In genomic region chr9:128456613-128457061, GRCh38 we compare ENCODE assay signal across 8 cellular contexts. TPM values are rescaled to one million over a fixed set of nuclear protein-coding genes. Genes with fewer than 3 reads are reported as not detected.
DNase-seq lines count a peak whose midpoint lies in the region; ATAC-seq and TF ChIP-seq lines count a peak whose summit lies in the region.

No MANE protein-coding gene starts in this region.

- H3K4me3 Mint-ChIP-seq in IgD-negative memory B cell: peak overlapping the region; percentile 87 to 99 (median 98)
- peak overlapping the region; percentile 88 for H3K4me3 Mint-ChIP-seq in stimulated activated naive CD8-positive, alpha-beta T cell treated with anti-CD3 and anti-CD28 coated beads, Interleukin-15, Interleukin-2, amounts not matched to agents 100 ng/mL and 50 ng/mL, for 24 hours

- H3K9me3 ChIP-seq in neural cell (ENCODE audit: low read length): no peaks in the 10 kb centered on the region

- no peaks in the 10 kb centered on the region for H3K36me3 ChIP-seq in neural cell (ENCODE audit: insufficient read depth, low read length)

- TF ChIP-seq CTCF in fibroblast of pulmonary artery (IDR thresholded peaks at IDR 0.05; ENCODE audit: low read length, missing control alignments) (no peak), neural cell (IDR thresholded peaks at IDR 0.05; ENCODE audit: poor library complexity, severe bottlenecking) (no peak)

- H4K20me1 ChIP-seq in neural cell (ENCODE audit: insufficient read depth): no peaks in the 10 kb centered on the region

- ATAC-seq in GM21529 (IDR thresholded peaks at IDR 0.05; ENCODE audit: unreplicated experiment): peak; percentile 61

- H3F3A ChIP-seq in neural cell (ENCODE audit: insufficient read depth, low read length, poor library complexity, severe bottlenecking): no peaks in the 10 kb centered on the region

- H3K36me3 Mint-ChIP-seq in IgD-negative memory B cell: no peaks in the 10 kb centered on the region
- peaks cover 28% of the 10 kb centered on the region for H3K36me3 Mint-ChIP-seq in stimulated activated naive CD8-positive, alpha-beta T cell treated with anti-CD3 and anti-CD28 coated beads, Interleukin-15, Interleukin-2, amounts not matched to agents 100 ng/mL and 50 ng/mL, for 24 hours (ENCODE audit: low read depth)

- peak overlapping the region; percentile 47 for H3K27ac ChIP-seq in neural cell (ENCODE audit: low read length)

- H3K9ac ChIP-seq in neural cell (ENCODE audit: low read length): peak overlapping the region; percentile 70

- peak; percentile 69 for DNase-seq in DMS114 treated with DMSO at 0.1 percent for 48 hours (lab: John Stamatoyannopoulos, UW; ENCODE audit: unreplicated experiment)
- peak; percentile 81 for DNase-seq in RPMI7951 (ENCODE audit: low read depth)
- DNase-seq in activated T-helper 1 cell treated with anti-CD3 and anti-CD28 coated beads, Interleukin-2, amount 50 U/mL, for 16 hours (ENCODE audit: low read depth in 1 of 2, low spot score in 1 of 2): peak; percentile 36 to 45
- peak; percentile 69 for DNase-seq in fibroblast of pulmonary artery (ENCODE audit: low read depth)

- no peaks in the 10 kb centered on the region for H3K27me3 ChIP-seq in neural cell (ENCODE audit: insufficient read depth, low read depth, low read length)

- peak overlapping the region; percentile 75 to 91 (median 82) for H3K27ac Mint-ChIP-seq in IgD-negative memory B cell
- H3K27ac Mint-ChIP-seq in stimulated activated naive CD8-positive, alpha-beta T cell treated with anti-CD3 and anti-CD28 coated beads, Interleukin-15, Interleukin-2, amounts not matched to agents 100 ng/mL and 50 ng/mL, for 24 hours: peak overlapping the region; percentile 92

- peaks cover 0 to 2% (median 0%) of the 10 kb centered on the region in 3 donors for H3K9me3 Mint-ChIP-seq in IgD-negative memory B cell
- H3K9me3 Mint-ChIP-seq in stimulated activated naive CD8-positive, alpha-beta T cell treated with anti-CD3 and anti-CD28 coated beads, Interleukin-15, Interleukin-2, amounts not matched to agents 100 ng/mL and 50 ng/mL, for 24 hours: no peaks in the 10 kb centered on the region

- H3K4me2 ChIP-seq in neural cell (ENCODE audit: low read length): peak overlapping the region; percentile 44

- H3K4me1 Mint-ChIP-seq in IgD-negative memory B cell: peaks cover 5 to 12% (median 9%) of the 10 kb centered on the region in 3 donors
- peaks cover 17% of the 10 kb centered on the region for H3K4me1 Mint-ChIP-seq in stimulated activated naive CD8-positive, alpha-beta T cell treated with anti-CD3 and anti-CD28 coated beads, Interleukin-15, Interleukin-2, amounts not matched to agents 100 ng/mL and 50 ng/mL, for 24 hours (ENCODE audit: low read depth)

- no peaks in the 10 kb centered on the region for H3K79me2 ChIP-seq in neural cell (replicated peaks; ENCODE audit: insufficient read depth, low read length)

- H3K9me2 ChIP-seq in neural cell (ENCODE audit: insufficient read depth, low read length): no peaks in the 10 kb centered on the region

- TF ChIP-seq EP300 in neural cell (conservative IDR thresholded peaks at IDR 0.05; ENCODE audit: poor library complexity, severe bottlenecking): no peak

- H3K4me3 ChIP-seq in fibroblast of pulmonary artery (replicated peaks; ENCODE audit: low read depth, low read length) (peak overlapping the region; percentile 67), neural cell (ENCODE audit: low read length) (peak overlapping the region; percentile 94)

- no peaks in the 10 kb centered on the region for H3K27me3 Mint-ChIP-seq in IgD-negative memory B cell
- H3K27me3 Mint-ChIP-seq in stimulated activated naive CD8-positive, alpha-beta T cell treated with anti-CD3 and anti-CD28 coated beads, Interleukin-15, Interleukin-2, amounts not matched to agents 100 ng/mL and 50 ng/mL, for 24 hours: no peaks in the 10 kb centered on the region

- H2AFZ ChIP-seq in neural cell (ENCODE audit: low read depth, low read length): peak overlapping the region; percentile 65

- no peak for TF ChIP-seq RAD21 in neural cell (conservative IDR thresholded peaks at IDR 0.05)

TF ChIP-seq in neural cell, 6 proteins besides CTCF, POLR2A, EP300 and RAD21:
- TF ChIP-seq MXI1 (conservative IDR thresholded peaks at IDR 0.05; ENCODE audit: poor library complexity, severe bottlenecking): peak; percentile 60
- no peak for TF ChIP-seq REST (IDR thresholded peaks at IDR 0.05; ENCODE audit: borderline replicate concordance)
- TF ChIP-seq EZH2 (IDR thresholded peaks at IDR 0.05; ENCODE audit: borderline replicate concordance, insufficient read depth, low read length, poor library complexity, severe bottlenecking): no peak
- no peak for TF ChIP-seq POLR2AphosphoS5 (IDR thresholded peaks at IDR 0.05)
- no peak for TF ChIP-seq SMC3 (conservative IDR thresholded peaks at IDR 0.05; ENCODE audit: poor library complexity)
- TF ChIP-seq TAF1 (IDR thresholded peaks at IDR 0.05; ENCODE audit: low read depth): no peak

RNA-seq across cellular contexts. Expression of gene ODF2, which starts 0.8 kb away (rescaled TPM):
- polyA plus RNA-seq in IgD-negative memory B cell: 25.2 TPM
- 50.1 and 57.1 TPM in 2 replicates for total RNA-seq in RPMI7951 (2014; rRNA removed; shearing (Covaris generic))
- 39.3 and 40.4 TPM in 2 replicates for polyA plus RNA-seq in neural cell
- 26.3 and 31.1 TPM in 2 replicates for polyA minus RNA-seq in neural cell

RNA-seq across cellular contexts. Expression of gene CERCAM, which starts 36.0 kb away (rescaled TPM):
- 0.34 TPM for polyA plus RNA-seq in IgD-negative memory B cell
- total RNA-seq in RPMI7951 (2014; rRNA removed; shearing (Covaris generic)): 70.6 and 72.0 TPM in 2 replicates
- polyA plus RNA-seq in neural cell: 1.1 and 1.8 TPM in 2 replicates
- 1.2 and 1.5 TPM in 2 replicates for polyA minus RNA-seq in neural cell

RNA-seq across cellular contexts. Expression of gene GLE1, which starts 47.9 kb away (rescaled TPM):
- 25.3 TPM for polyA plus RNA-seq in IgD-negative memory B cell
- 29.3 and 30.6 TPM in 2 replicates for total RNA-seq in RPMI7951 (2014; rRNA removed; shearing (Covaris generic))
- polyA plus RNA-seq in neural cell: 29.6 and 33.2 TPM in 2 replicates
- 39.9 and 41.6 TPM in 2 replicates for polyA minus RNA-seq in neural cell

Comparison
In these comparisons a context has a peak if more than half of its experiments do, and no peak if none do; other contexts are left out.
1. Peak in every context shown above with its lines: DNase-seq, ATAC-seq, H3K4me3 ChIP-seq and H3K27ac ChIP-seq.